ENCODE assay signal across 28 cellular contexts in genomic region chr7:89103564-89103963, GRCh38.
"Had no signal": no experiment of that assay in that cellular context is flagged by ENCODE, and none has a peak within 500 bp of the region (broad histone marks: within the 10 kb centered on the region; RNA-seq: fewer than 3 reads in every experiment).

No MANE protein-coding gene starts in this region.

- H3K79me2 ChIP-seq: parathyroid adenoma had no signal

- H3K4me2 ChIP-seq: neural progenitor cell, smooth muscle cell had no signal

- H3K36me3 ChIP-seq: left ventricle myocardium inferior, neural progenitor cell, neutrophil, right atrium auricular region, right lobe of liver, stomach, thyroid gland, transverse colon, upper lobe of left lung, vagina had no signal

- H3K4me1 ChIP-seq: left ventricle myocardium inferior, parathyroid adenoma, psoas muscle, right atrium auricular region, right lobe of liver, stomach, testis, thyroid gland, transverse colon, upper lobe of left lung, vagina had no signal

- H2AFZ ChIP-seq: neural progenitor cell, parathyroid adenoma had no signal

- H3K4me1 Mint-ChIP-seq: mesothelial cell of epicardium; naive B cell; natural killer cell; nephron progenitor cell; neural progenitor cell; stimulated activated naive B cell treated with anti-CD40 and anti-IgM and Interleukin-4, amounts not matched to agents 10 μg/mL and 1 μg/mL and 100 μg/mL, for 72 hours had no signal

- H3K27ac Mint-ChIP-seq: mesothelial cell of epicardium; natural killer cell; nephron progenitor cell; neural progenitor cell; stimulated activated naive B cell treated with anti-CD40 and anti-IgM and Interleukin-4, amounts not matched to agents 10 μg/mL and 1 μg/mL and 100 μg/mL, for 72 hours had no signal

- H3K27me3 Mint-ChIP-seq: naive B cell; stimulated activated naive B cell treated with anti-CD40 and anti-IgM and Interleukin-4, amounts not matched to agents 10 μg/mL and 1 μg/mL and 100 μg/mL, for 72 hours had no signal

- H3K36me3 Mint-ChIP-seq: mesothelial cell of epicardium; naive B cell; natural killer cell; neural progenitor cell; stimulated activated naive B cell treated with anti-CD40 and anti-IgM and Interleukin-4, amounts not matched to agents 10 μg/mL and 1 μg/mL and 100 μg/mL, for 72 hours had no signal

- H3K9me3 Mint-ChIP-seq: mesothelial cell of epicardium, nephron progenitor cell had no signal

- DNase-seq: hippocampal formation; islet precursor cell; left ventricle myocardium inferior; mesendoderm; naive B cell; natural killer cell; nephron progenitor cell; occipital lobe; psoas muscle; right lobe of liver; stimulated activated CD4-positive, alpha-beta T cell treated with anti-CD3 and anti-CD28 coated beads, Interleukin-1b, Interleukin-23, amount 100 ng/mL, for 48 hours; stimulated activated CD4-positive, alpha-beta T cell treated with anti-CD3 and anti-CD28 coated beads, Interleukin-2, amount 100 ng/mL, for 48 hours; stimulated activated CD4-positive, alpha-beta T cell treated with anti-CD3 and anti-CD28 coated beads, Interleukin-4, amount 100 ng/mL, for 4 hours; stimulated activated naive B cell treated with anti-CD40 and anti-IgM and Interleukin-4, amounts not matched to agents 10 μg/mL and 1 μg/mL and 100 μg/mL, for 72 hours; stimulated activated naive CD8-positive, alpha-beta T cell treated with anti-CD3 and anti-CD28 coated beads, Interleukin-15, Interleukin-2, amounts not matched to agents 100 U/mL and 50 U/mL, for 24 hours; stomach; testis; thyroid gland; transverse colon; upper lobe of left lung had no signal

- H3K27ac ChIP-seq: left ventricle myocardium inferior, neural progenitor cell, neutrophil, parathyroid adenoma, psoas muscle, right atrium auricular region, right lobe of liver, stomach, testis, thyroid gland, transverse colon, upper lobe of left lung, vagina had no signal

- H3K27me3 ChIP-seq: neural progenitor cell, neutrophil, right atrium auricular region, right lobe of liver, stomach, testis, thyroid gland, transverse colon, upper lobe of left lung, vagina had no signal

- ATAC-seq: natural killer cell; psoas muscle; right lobe of liver; stimulated activated naive B cell treated with anti-CD40 and anti-IgM and Interleukin-4, amounts not matched to agents 10 μg/mL and 1 μg/mL and 100 μg/mL, for 72 hours; stimulated activated naive CD8-positive, alpha-beta T cell treated with anti-CD3 and anti-CD28 coated beads, Interleukin-15, Interleukin-2, amounts not matched to agents 100 U/mL and 50 U/mL, for 24 hours had no signal

- H3K4me3 ChIP-seq: left ventricle myocardium inferior, lung, neural progenitor cell, psoas muscle, right atrium auricular region, right lobe of liver, smooth muscle cell, stomach, testis, thyroid gland, transverse colon, upper lobe of left lung, vagina had no signal

- H3K9ac ChIP-seq: neural progenitor cell, parathyroid adenoma had no signal

- H3K4me3 Mint-ChIP-seq: mesothelial cell of epicardium; naive B cell; natural killer cell; nephron progenitor cell; neural progenitor cell; stimulated activated naive B cell treated with anti-CD40 and anti-IgM and Interleukin-4, amounts not matched to agents 10 μg/mL and 1 μg/mL and 100 μg/mL, for 72 hours had no signal

- H3K9me3 ChIP-seq: left ventricle myocardium inferior, neutrophil, psoas muscle, right atrium auricular region, right lobe of liver, stomach, testis, thyroid gland, transverse colon, upper lobe of left lung, vagina had no signal
